Comparison of ENCODE assay signal across 8 cellular contexts in the genomic region with DNA sequence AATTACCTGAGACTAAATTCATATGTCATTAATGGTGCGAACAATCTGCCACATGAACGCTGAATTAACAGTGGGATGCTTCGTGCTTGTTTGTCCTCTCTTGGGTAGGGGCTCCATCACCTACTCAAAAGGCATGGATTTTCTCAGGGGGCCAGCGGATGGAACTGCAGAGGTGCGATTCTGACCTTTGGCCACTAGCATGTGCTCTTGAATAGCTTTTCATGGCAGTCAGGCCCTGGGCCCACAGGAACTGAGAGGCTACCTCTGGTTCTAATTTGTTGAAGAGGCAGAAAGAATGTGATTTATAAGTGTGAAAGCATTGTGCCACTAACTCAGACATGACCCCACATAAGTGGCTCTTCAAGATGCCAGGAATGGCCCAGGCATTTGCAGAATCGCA.
DNase-seq lines count a peak whose midpoint lies in the region; ATAC-seq, FAIRE-seq and TF ChIP-seq lines count a peak whose summit lies in the region.

No MANE protein-coding gene starts in this region.

- H3K4me1 ChIP-seq in keratinocyte (ENCODE audit: control insufficient read depth, extremely low read depth, insufficient read depth, low read length) = no peaks in the 10 kb centered on the region

- peak; percentile 63 for ATAC-seq in HG02981 (IDR thresholded peaks at IDR 0.05; ENCODE audit: unreplicated experiment)
- ATAC-seq in GM21786 (IDR thresholded peaks at IDR 0.05; ENCODE audit: unreplicated experiment) = no peak

- no peak overlapping the region for H3K9ac ChIP-seq in keratinocyte (ENCODE audit: control insufficient read depth, extremely low read depth, insufficient read depth, low read length)

- no peaks in the 10 kb centered on the region for H3K9me1 ChIP-seq in keratinocyte (ENCODE audit: control insufficient read depth, extremely low read depth, insufficient read depth, low read length)

- H3K79me2 ChIP-seq in keratinocyte (ENCODE audit: control insufficient read depth, insufficient read depth, low read length) = no peaks in the 10 kb centered on the region

- no peaks in the 10 kb centered on the region for H4K20me1 ChIP-seq in keratinocyte (ENCODE audit: control insufficient read depth, extremely low read depth, insufficient read depth, low read length)

- DNase-seq in NCI-H524 (lab: John Stamatoyannopoulos, UW) = peak; percentile 2 to 34
- DNase-seq in NCI-H524 treated with DMSO at 0.1 percent for 48 hours (lab: John Stamatoyannopoulos, UW) = no peak
- DNase-seq in SKM-1 (lab: John Stamatoyannopoulos, UW; ENCODE audit: unreplicated experiment) = peak; percentile 24
- DNase-seq in keratinocyte (ENCODE audit: low read depth, low spot score) = no peak
- no peak for DNase-seq in HCEC 1CT
- DNase-seq in coronary artery (ENCODE audit: low spot score) = no peak

- H3K27me3 ChIP-seq in keratinocyte (ENCODE audit: control insufficient read depth, extremely low read depth, insufficient read depth, low read length) = no peaks in the 10 kb centered on the region

- H3K4me2 ChIP-seq in keratinocyte (ENCODE audit: control insufficient read depth, extremely low read depth, insufficient read depth, low read depth, low read length) = no peak overlapping the region

- no peaks in the 10 kb centered on the region for H3K9me3 ChIP-seq in keratinocyte (ENCODE audit: control insufficient read depth, low read depth, low read length)

- H3K36me3 ChIP-seq in keratinocyte (ENCODE audit: control insufficient read depth in 2 of 2, extremely low read depth in 1 of 2, insufficient read depth in 2 of 2, low read length in 2 of 2) = no peaks in the 10 kb centered on the region

- TF ChIP-seq CTCF in keratinocyte (optimal IDR thresholded peaks at IDR 0.05 in 1 of 3, IDR thresholded peaks at IDR 0.05 in 1 of 3, conservative IDR thresholded peaks at IDR 0.05 in 1 of 3; ENCODE audit: extremely low read depth in 1 of 3, insufficient read depth in 2 of 3, low read length in 3 of 3) (peak; percentile 86 to 89 (median 88)), coronary artery (IDR thresholded peaks at IDR 0.05) (no peak)

- H3K27ac ChIP-seq in keratinocyte (ENCODE audit: control insufficient read depth, insufficient read depth, low read length) (no peak overlapping the region), coronary artery (no peak overlapping the region)

- FAIRE-seq in keratinocyte (lab: Jason Lieb, UNC) = peak; percentile 39

- no peak overlapping the region for H2AFZ ChIP-seq in keratinocyte (ENCODE audit: control insufficient read depth, low read length)

- dilution Hi-C loops in keratinocyte (cut with MboI; ENCODE audit: extremely low pct_ligation_motif_present, low sequenced_read_pairs) = no loop called here

- no peak overlapping the region for H3K4me3 ChIP-seq in keratinocyte (ENCODE audit: control insufficient read depth in 2 of 3, extremely low read depth in 1 of 3, insufficient read depth in 2 of 3, low read depth in 1 of 3, low read length in 3 of 3)
- H3K4me3 ChIP-seq in coronary artery = no peak overlapping the region

Comparison
In these comparisons a context has a peak if more than half of its experiments do, and no peak if none do; other contexts are left out.
1. DNase-seq: peak in NCI-H524 (2 of 2) and SKM-1 (single experiment); none in NCI-H524 treated with DMSO at 0.1 percent for 48 hours (single experiment), keratinocyte (single experiment), HCEC 1CT (single experiment) and coronary artery (single experiment).